1 cellular context compared by ENCODE assay signal in genomic region chr12:122722347-122722746, GRCh38.
TF ChIP-seq lines count a peak whose summit lies in the region.

No MANE protein-coding gene starts in this region.

TF ChIP-seq in H1, 55 proteins besides CTCF, POLR2A, EP300 and RAD21:
- TF ChIP-seq EZH2 (IDR thresholded peaks at IDR 0.05; ENCODE audit: low read depth, low read length, severe bottlenecking) (no peak), JUND (IDR thresholded peaks at IDR 0.05; ENCODE audit: low read length) (no peak), HDAC2 (IDR thresholded peaks at IDR 0.05; ENCODE audit: borderline replicate concordance in 1 of 2, low read depth in 2 of 2, low read length in 2 of 2) (no peak), TCF12 (IDR thresholded peaks at IDR 0.05; ENCODE audit: low read depth, low read length) (no peak), USF2 (IDR thresholded peaks at IDR 0.05; ENCODE audit: low read length) (no peak), CTBP2 (IDR thresholded peaks at IDR 0.05; ENCODE audit: borderline replicate concordance, insufficient read depth, insufficient read length, low read length) (no peak), YY1 (IDR thresholded peaks at IDR 0.05; ENCODE audit: low read depth, low read length) (no peak), RBBP5 (IDR thresholded peaks at IDR 0.05; ENCODE audit: borderline replicate concordance, low read depth, low read length) (no peak), TAF7 (optimal IDR thresholded peaks at IDR 0.05; ENCODE audit: borderline replicate concordance, low read depth, low read length) (no peak), RNF2 (IDR thresholded peaks at IDR 0.05; ENCODE audit: borderline replicate concordance, low read depth, low read length, missing control alignments, poor library complexity, severe bottlenecking) (no peak)
TF ChIP-seq in H1: peak in this region for 0.
